ENCODE assay signal across 39 cellular contexts in the genomic region with DNA sequence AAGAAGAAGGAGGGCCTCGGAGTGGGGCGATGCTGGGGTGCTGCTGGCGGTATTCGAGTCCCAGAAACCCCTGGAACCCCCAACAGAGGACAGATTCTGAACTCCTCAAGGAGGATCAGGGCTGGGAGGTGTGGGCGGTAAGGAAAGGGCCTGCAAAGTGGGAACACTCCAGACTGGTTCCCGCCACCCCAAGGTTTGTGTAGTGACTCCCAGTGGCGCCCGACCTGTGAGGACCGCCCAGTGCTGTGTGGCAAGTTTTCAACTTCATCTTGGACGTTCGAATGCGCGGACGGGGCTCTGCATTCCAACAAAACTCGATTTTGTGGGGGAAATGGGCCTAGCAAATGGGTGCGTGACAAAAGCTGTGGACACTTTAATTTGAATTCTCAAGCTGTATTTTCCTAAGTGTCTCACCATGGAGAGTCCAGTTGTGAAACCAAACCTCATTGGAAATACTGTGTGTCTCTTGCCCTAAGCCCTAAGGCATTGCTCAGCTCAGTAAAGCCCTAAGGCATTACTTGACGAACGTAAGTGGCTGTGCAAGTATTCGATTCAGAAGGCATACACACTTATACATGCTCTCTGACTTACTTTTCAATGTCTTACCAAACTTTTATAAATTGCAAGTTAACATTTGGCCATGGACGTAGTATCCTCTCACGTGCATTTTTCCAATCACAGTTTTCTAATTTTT. TPM values are rescaled to one million over a fixed set of nuclear protein-coding genes. Genes with fewer than 3 reads are reported as not detected.
"Had no signal": no experiment of that assay in that cellular context is flagged by ENCODE, and none has a peak within 500 bp of the region (broad histone marks: within the 10 kb centered on the region; RNA-seq: fewer than 3 reads in every experiment).

No MANE protein-coding gene starts in this region.

- H3K36me3 ChIP-seq: brain microvascular endothelial cell, breast epithelium had no signal

- H3K4me1 ChIP-seq: body of pancreas, breast epithelium had no signal

- H3K36me3 Mint-ChIP-seq: activated CD8-positive, alpha-beta memory T cell treated with anti-CD3 and anti-CD28 coated beads, Interleukin-2, amount 10 ng/mL, durations not matched to agents 7 days and 5 days; activated naive CD4-positive, alpha-beta T cell treated with anti-CD3 and anti-CD28 coated beads, Interleukin-2, amount 10 ng/mL, durations not matched to agents 7 days and 5 days; activated naive CD4-positive, alpha-beta T cell treated with anti-CD3 and anti-CD28 coated beads, Interleukin-2, amount 50 U/mL, for 24 hours; activated naive CD8-positive, alpha-beta T cell; activated naive CD8-positive, alpha-beta T cell treated with anti-CD3 and anti-CD28 coated beads, Interleukin-2, amount 10 ng/mL, durations not matched to agents 7 days and 5 days had no signal

- ATAC-seq: activated CD8-positive, alpha-beta memory T cell treated with anti-CD3 and anti-CD28 coated beads, Interleukin-2, amount 10 ng/mL, durations not matched to agents 7 days and 5 days; activated CD8-positive, alpha-beta T cell treated with anti-CD3 and anti-CD28 coated beads, Interleukin-2, amount 10 ng/mL, durations not matched to agents 7 days and 5 days; activated naive CD8-positive, alpha-beta T cell treated with anti-CD3 and anti-CD28 coated beads, Interleukin-2, amount 50 U/mL, for 24 hours; body of pancreas had no signal

- H3K27ac ChIP-seq: body of pancreas, brain microvascular endothelial cell, breast epithelium, VCaP had no signal

- H3K4me3 ChIP-seq: body of pancreas, breast epithelium had no signal

- H3K4me3 Mint-ChIP-seq: activated B cell treated with CpG ODN at 0.5 μM for 24 hours; activated CD4-positive, alpha-beta memory T cell treated with anti-CD3 and anti-CD28 coated beads, Interleukin-2, amount 10 ng/mL, durations not matched to agents 7 days and 5 days; activated CD4-positive, alpha-beta T cell treated with anti-CD3 and anti-CD28 coated beads, Interleukin-2, amount 10 ng/mL, durations not matched to agents 24 days and 14 days; activated CD8-positive, alpha-beta memory T cell treated with anti-CD3 and anti-CD28 coated beads, Interleukin-2, amount 10 ng/mL, durations not matched to agents 7 days and 5 days; activated CD8-positive, alpha-beta T cell treated with anti-CD3 and anti-CD28 coated beads, Interleukin-2, amount 10 ng/mL, durations not matched to agents 7 days and 5 days; activated naive CD4-positive, alpha-beta T cell treated with anti-CD3 and anti-CD28 coated beads, Interleukin-2, amount 10 ng/mL, durations not matched to agents 7 days and 5 days; activated naive CD4-positive, alpha-beta T cell treated with anti-CD3 and anti-CD28 coated beads, Interleukin-2, amount 50 U/mL, for 24 hours; activated naive CD8-positive, alpha-beta T cell; activated naive CD8-positive, alpha-beta T cell treated with anti-CD3 and anti-CD28 coated beads, Interleukin-2, amount 10 ng/mL, durations not matched to agents 7 days and 5 days; activated naive CD8-positive, alpha-beta T cell treated with anti-CD3 and anti-CD28 coated beads, Interleukin-2, amount 50 U/mL, for 24 hours; activated T-cell treated with anti-CD3 and anti-CD28 coated beads, Interleukin-2, amount 50 U/mL, for 24 hours; T-helper 1 cell treated with Interleukin-12 subunit alpha and Interleukin-12 subunit beta and Interleukin-4 antibody, amounts not matched to agents 30 μg/mL and 1 μg/mL, for 36 hours; T-helper 2 cell treated with Interferon-gamma antibody and Interleukin-4, amounts not matched to agents 5 μg/mL and 100 μg/mL, for 36 hours had no signal

- H3K4me1 Mint-ChIP-seq: activated B cell treated with CpG ODN at 0.5 μM for 24 hours; activated CD4-positive, alpha-beta memory T cell treated with anti-CD3 and anti-CD28 coated beads, Interleukin-2, amount 10 ng/mL, durations not matched to agents 7 days and 5 days; activated CD4-positive, alpha-beta T cell treated with anti-CD3 and anti-CD28 coated beads, Interleukin-2, amount 10 ng/mL, durations not matched to agents 24 days and 14 days; activated CD8-positive, alpha-beta memory T cell treated with anti-CD3 and anti-CD28 coated beads, Interleukin-2, amount 10 ng/mL, durations not matched to agents 7 days and 5 days; activated naive CD4-positive, alpha-beta T cell treated with anti-CD3 and anti-CD28 coated beads, Interleukin-2, amount 10 ng/mL, durations not matched to agents 7 days and 5 days; activated naive CD4-positive, alpha-beta T cell treated with anti-CD3 and anti-CD28 coated beads, Interleukin-2, amount 50 U/mL, for 24 hours; activated naive CD8-positive, alpha-beta T cell treated with anti-CD3 and anti-CD28 coated beads, Interleukin-2, amount 10 ng/mL, durations not matched to agents 7 days and 5 days; activated naive CD8-positive, alpha-beta T cell treated with anti-CD3 and anti-CD28 coated beads, Interleukin-2, amount 50 U/mL, for 24 hours had no signal

- H3K9me3 Mint-ChIP-seq: activated B cell treated with CpG ODN at 0.5 μM for 24 hours; activated CD4-positive, alpha-beta memory T cell treated with anti-CD3 and anti-CD28 coated beads, Interleukin-2, amount 10 ng/mL, durations not matched to agents 7 days and 5 days; activated CD4-positive, alpha-beta T cell treated with anti-CD3 and anti-CD28 coated beads, Interleukin-2, amount 10 ng/mL, durations not matched to agents 24 days and 14 days; activated naive CD4-positive, alpha-beta T cell treated with anti-CD3 and anti-CD28 coated beads, Interleukin-2, amount 10 ng/mL, durations not matched to agents 7 days and 5 days; activated naive CD4-positive, alpha-beta T cell treated with anti-CD3 and anti-CD28 coated beads, Interleukin-2, amount 50 U/mL, for 24 hours; activated naive CD8-positive, alpha-beta T cell treated with anti-CD3 and anti-CD28 coated beads, Interleukin-2, amount 10 ng/mL, durations not matched to agents 7 days and 5 days; activated naive CD8-positive, alpha-beta T cell treated with anti-CD3 and anti-CD28 coated beads, Interleukin-2, amount 50 U/mL, for 24 hours; activated T-cell treated with anti-CD3 and anti-CD28 coated beads, Interleukin-2, amount 50 U/mL, for 24 hours; activated T-helper 2 cell treated with anti-CD3 and anti-CD28 coated beads, Interferon-gamma antibody, Interleukin-2, Interleukin-4, amounts not matched to agents 10 μg/mL and 5 μg/mL and 100 μg/mL, durations not matched to agents 14 hours and 24 hours and 36 hours; T-helper 1 cell treated with Interleukin-12 subunit alpha and Interleukin-12 subunit beta and Interleukin-4 antibody, amounts not matched to agents 30 μg/mL and 1 μg/mL, for 36 hours; T-helper 2 cell treated with Interferon-gamma antibody and Interleukin-4, amounts not matched to agents 5 μg/mL and 100 μg/mL, for 36 hours had no signal

- H3K27ac Mint-ChIP-seq: activated B cell treated with CpG ODN at 0.5 μM for 24 hours; activated CD4-positive, alpha-beta memory T cell treated with anti-CD3 and anti-CD28 coated beads, Interleukin-2, amount 10 ng/mL, durations not matched to agents 7 days and 5 days; activated CD4-positive, alpha-beta T cell treated with anti-CD3 and anti-CD28 coated beads, Interleukin-2, amount 10 ng/mL, durations not matched to agents 24 days and 14 days; activated CD8-positive, alpha-beta memory T cell treated with anti-CD3 and anti-CD28 coated beads, Interleukin-2, amount 10 ng/mL, durations not matched to agents 7 days and 5 days; activated CD8-positive, alpha-beta T cell treated with anti-CD3 and anti-CD28 coated beads, Interleukin-2, amount 10 ng/mL, durations not matched to agents 7 days and 5 days; activated naive CD4-positive, alpha-beta T cell treated with anti-CD3 and anti-CD28 coated beads, Interleukin-2, amount 10 ng/mL, durations not matched to agents 7 days and 5 days; activated naive CD4-positive, alpha-beta T cell treated with anti-CD3 and anti-CD28 coated beads, Interleukin-2, amount 50 U/mL, for 24 hours; activated naive CD8-positive, alpha-beta T cell; activated naive CD8-positive, alpha-beta T cell treated with anti-CD3 and anti-CD28 coated beads, Interleukin-2, amount 10 ng/mL, durations not matched to agents 7 days and 5 days; activated naive CD8-positive, alpha-beta T cell treated with anti-CD3 and anti-CD28 coated beads, Interleukin-2, amount 50 U/mL, for 24 hours; activated T-cell treated with anti-CD3 and anti-CD28 coated beads, Interleukin-2, amount 50 U/mL, for 24 hours; activated T-helper 2 cell treated with anti-CD3 and anti-CD28 coated beads, Interferon-gamma antibody, Interleukin-2, Interleukin-4, amounts not matched to agents 10 μg/mL and 5 μg/mL and 100 μg/mL, durations not matched to agents 14 hours and 24 hours and 36 hours; T-helper 1 cell treated with Interleukin-12 subunit alpha and Interleukin-12 subunit beta and Interleukin-4 antibody, amounts not matched to agents 30 μg/mL and 1 μg/mL, for 36 hours; T-helper 2 cell treated with Interferon-gamma antibody and Interleukin-4, amounts not matched to agents 5 μg/mL and 100 μg/mL, for 36 hours had no signal

- H3K27me3 Mint-ChIP-seq: activated CD4-positive, alpha-beta T cell treated with anti-CD3 and anti-CD28 coated beads, Interleukin-2, amount 10 ng/mL, durations not matched to agents 24 days and 14 days; activated naive CD4-positive, alpha-beta T cell treated with anti-CD3 and anti-CD28 coated beads, Interleukin-2, amount 10 ng/mL, durations not matched to agents 7 days and 5 days; activated naive CD4-positive, alpha-beta T cell treated with anti-CD3 and anti-CD28 coated beads, Interleukin-2, amount 50 U/mL, for 24 hours; activated naive CD8-positive, alpha-beta T cell; activated naive CD8-positive, alpha-beta T cell treated with anti-CD3 and anti-CD28 coated beads, Interleukin-2, amount 10 ng/mL, durations not matched to agents 7 days and 5 days; activated naive CD8-positive, alpha-beta T cell treated with anti-CD3 and anti-CD28 coated beads, Interleukin-2, amount 50 U/mL, for 24 hours had no signal

- H3K9me3 ChIP-seq: body of pancreas, breast epithelium had no signal

- FAIRE-seq: astrocyte, TTC549 had no signal

- DNase-seq: activated B cell treated with CpG ODN at 0.5 μM for 24 hours; activated CD4-positive, alpha-beta memory T cell treated with anti-CD3 and anti-CD28 coated beads, Interleukin-2, amount 10 ng/mL, durations not matched to agents 7 days and 5 days; activated CD4-positive, alpha-beta T cell treated with anti-CD3 and anti-CD28 coated beads for 4 hours; activated CD4-positive, alpha-beta T cell treated with anti-CD3 and anti-CD28 coated beads, Interleukin-2, amount 10 ng/mL, durations not matched to agents 24 days and 14 days; activated CD4-positive, alpha-beta T cell treated with anti-CD3 and anti-CD28 coated beads, Interleukin-2, amount 50 U/mL, for 1 hour; activated CD4-positive, alpha-beta T cell treated with anti-CD3 and anti-CD28 coated beads, Interleukin-2, amount 50 U/mL, for 4 hours; activated CD4-positive, CD25-positive, alpha-beta regulatory T cell treated with anti-CD3 and anti-CD28 coated beads, Interleukin-2, amount 50 U/mL, for 72 hours; activated CD8-positive, alpha-beta memory T cell treated with anti-CD3 and anti-CD28 coated beads for 24 hours; activated CD8-positive, alpha-beta memory T cell treated with anti-CD3 and anti-CD28 coated beads, Interleukin-2, amount 10 ng/mL, durations not matched to agents 7 days and 5 days; activated CD8-positive, alpha-beta memory T cell treated with anti-CD3 and anti-CD28 coated beads, Interleukin-2, amount 50 U/mL, for 48 hours; activated CD8-positive, alpha-beta T cell treated with anti-CD3 and anti-CD28 coated beads, Interleukin-2, amount 10 ng/mL, durations not matched to agents 7 days and 5 days; activated effector memory CD4-positive, alpha-beta T cell treated with Interleukin-2 at 50 U/mL for 16 hours; activated gamma-delta T cell; activated naive CD4-positive, alpha-beta T cell treated with anti-CD3 and anti-CD28 coated beads, Interleukin-2, amount 10 ng/mL, durations not matched to agents 7 days and 5 days; activated naive CD4-positive, alpha-beta T cell treated with Interleukin-2 at 50 U/mL for 16 hours; activated naive CD8-positive, alpha-beta T cell treated with anti-CD3 and anti-CD28 coated beads, Interleukin-2, amount 10 ng/mL, durations not matched to agents 7 days and 5 days; activated naive CD8-positive, alpha-beta T cell treated with anti-CD3 and anti-CD28 coated beads, Interleukin-2, amount 50 U/mL, for 24 hours; activated T-cell treated with anti-CD3 and anti-CD28 coated beads, Interleukin-2, amount 50 U/mL, for 24 hours; activated T-cell treated with anti-CD3 and anti-CD28 coated beads, Interleukin-2, amount 50 U/mL, for 48 hours; amygdala; anterior cingulate cortex; body of pancreas; brain microvascular endothelial cell; central memory CD4-positive, alpha-beta T cell; T-helper 1 cell; T-helper 2 cell; T-helper 9 cell had no signal

- H3K27me3 ChIP-seq: body of pancreas, brain microvascular endothelial cell had no signal

RNA-seq across cellular contexts. Expression of a gene that starts 27.4 kb away (rescaled TPM):
- total RNA-seq: activated B cell treated with CpG ODN at 0.5 μM for 24 hours; activated CD4-positive, alpha-beta memory T cell treated with anti-CD3 and anti-CD28 coated beads, Interleukin-2, amount 10 ng/mL, durations not matched to agents 7 days and 5 days; activated CD4-positive, alpha-beta T cell treated with anti-CD3 and anti-CD28 coated beads, Interleukin-2, amount 10 ng/mL, durations not matched to agents 24 days and 14 days; activated CD8-positive, alpha-beta memory T cell treated with anti-CD3 and anti-CD28 coated beads, Interleukin-2, amount 10 ng/mL, durations not matched to agents 7 days and 5 days; activated CD8-positive, alpha-beta T cell treated with anti-CD3 and anti-CD28 coated beads, Interleukin-2, amount 10 ng/mL, durations not matched to agents 7 days and 5 days; activated naive CD8-positive, alpha-beta T cell treated with anti-CD3 and anti-CD28 coated beads, Interleukin-2, amount 10 ng/mL, durations not matched to agents 7 days and 5 days; activated T-helper 2 cell treated with anti-CD3 and anti-CD28 coated beads, Interferon-gamma antibody, Interleukin-2, Interleukin-4, amounts not matched to agents 10 μg/mL and 5 μg/mL and 100 μg/mL, durations not matched to agents 14 hours and 24 hours and 36 hours; astrocyte; body of pancreas; breast epithelium; cardiac septum; cerebellum had no signal
- polyA plus RNA-seq: adipose tissue had no signal

RNA-seq across cellular contexts. Expression of a gene that starts 48.7 kb away (rescaled TPM):
- total RNA-seq: activated B cell treated with CpG ODN at 0.5 μM for 24 hours; activated CD4-positive, alpha-beta memory T cell treated with anti-CD3 and anti-CD28 coated beads, Interleukin-2, amount 10 ng/mL, durations not matched to agents 7 days and 5 days; activated CD4-positive, alpha-beta T cell treated with anti-CD3 and anti-CD28 coated beads, Interleukin-2, amount 10 ng/mL, durations not matched to agents 24 days and 14 days; activated CD8-positive, alpha-beta memory T cell treated with anti-CD3 and anti-CD28 coated beads, Interleukin-2, amount 10 ng/mL, durations not matched to agents 7 days and 5 days; activated CD8-positive, alpha-beta T cell treated with anti-CD3 and anti-CD28 coated beads, Interleukin-2, amount 10 ng/mL, durations not matched to agents 7 days and 5 days; activated naive CD8-positive, alpha-beta T cell treated with anti-CD3 and anti-CD28 coated beads, Interleukin-2, amount 10 ng/mL, durations not matched to agents 7 days and 5 days; activated T-helper 2 cell treated with anti-CD3 and anti-CD28 coated beads, Interferon-gamma antibody, Interleukin-2, Interleukin-4, amounts not matched to agents 10 μg/mL and 5 μg/mL and 100 μg/mL, durations not matched to agents 14 hours and 24 hours and 36 hours; astrocyte; body of pancreas; breast epithelium; cardiac septum; cerebellum had no signal
- polyA plus RNA-seq: adipose tissue had no signal
